9 cellular contexts compared by ENCODE assay signal in the genomic region with DNA sequence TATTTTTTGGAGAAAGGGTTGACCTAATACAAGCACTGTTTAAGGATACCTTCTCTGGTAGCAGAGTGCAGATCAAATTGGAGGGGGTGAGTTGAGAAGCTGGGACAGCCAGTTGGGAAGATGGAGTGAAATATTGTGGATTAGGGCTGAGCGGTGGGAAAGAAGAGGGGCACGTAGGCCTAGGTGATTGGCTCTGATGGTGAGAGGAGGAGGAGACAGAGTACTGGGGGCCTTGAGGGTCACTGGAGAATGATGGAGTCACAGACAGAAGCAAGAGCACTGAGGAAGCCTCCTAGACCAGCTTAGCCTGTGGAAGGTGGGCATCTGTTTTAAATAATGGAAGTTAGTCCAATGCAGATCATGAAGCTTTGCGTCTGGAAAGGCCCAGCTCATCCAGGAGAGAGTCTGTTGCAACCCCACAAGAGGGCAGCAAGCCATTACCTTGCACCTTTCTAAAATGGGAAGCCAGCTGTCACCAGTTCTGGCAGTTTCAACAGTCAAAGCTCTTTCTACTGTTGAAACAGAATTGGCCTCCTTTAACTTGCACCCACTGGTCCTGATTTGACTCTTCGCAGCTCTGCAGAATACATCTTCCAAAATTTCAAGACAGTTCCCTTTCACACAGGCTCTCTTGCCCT. TPM values are rescaled to one million over a fixed set of nuclear protein-coding genes. Genes with fewer than 3 reads are reported as not detected.
DNase-seq lines count a peak whose midpoint lies in the region; ATAC-seq and TF ChIP-seq lines count a peak whose summit lies in the region.
"Had no signal": no experiment of that assay in that cellular context is flagged by ENCODE, and none has a peak within 500 bp of the region (broad histone marks: within the 10 kb centered on the region; RNA-seq: fewer than 3 reads in every experiment).

No MANE protein-coding gene starts in this region.

- peaks cover 24% of the 10 kb centered on the region for H3K4me1 Mint-ChIP-seq in HFFc6 (ENCODE audit: low read depth)

- no TSS peak for BruUV-seq in PC-9 (replicated peaks; lab: Mats Ljungman, UMichigan)

- no peak overlapping the region for H3K27ac ChIP-seq in PC-9
- H3K27ac ChIP-seq: neutrophil had no signal

- no peaks in the 10 kb centered on the region for H3K27me3 ChIP-seq in PC-9 (ENCODE audit: insufficient read depth, low read depth)

- peak overlapping the region; percentile 23; the same call in 1 of the 2 replicates for H3K27ac Mint-ChIP-seq in HFFc6

- no peak overlapping the region for H3K4me3 Mint-ChIP-seq in HFFc6

- ATAC-seq in GM21825 (IDR thresholded peaks at IDR 0.05; ENCODE audit: unreplicated experiment) (no peak), GM21515 (IDR thresholded peaks at IDR 0.05; ENCODE audit: unreplicated experiment) (no peak)

- intact Hi-C loops in PC-9 (cut with micrococcal nuclease; ENCODE audit: unreplicated experiment) = loop anchor here (1.0 to 5.0 kb wide), 4 partner anchors 18 to 204 kb away; no protein-coding TSS in a partner anchor

- H3K36me3 ChIP-seq in PC-9 (ENCODE audit: low read depth) = no peaks in the 10 kb centered on the region
- H3K36me3 ChIP-seq: neutrophil had no signal

- no peaks in the 10 kb centered on the region for H3K79me2 ChIP-seq in PC-9 (ENCODE audit: low read depth)

- no peak overlapping the region for H3K4me2 ChIP-seq in PC-9

- H3K27me3 Mint-ChIP-seq in HFFc6 (ENCODE audit: insufficient read depth) = peaks cover 6% of the 10 kb centered on the region

- no peaks in the 10 kb centered on the region for H4K20me1 ChIP-seq in PC-9 (ENCODE audit: insufficient read depth)

- no peak overlapping the region for H2AFZ ChIP-seq in PC-9

- no peaks in the 10 kb centered on the region for H3K9me2 ChIP-seq in PC-9 (ENCODE audit: insufficient read depth)

- H3K36me3 Mint-ChIP-seq in HFFc6 (ENCODE audit: low read depth) = peaks cover 5% of the 10 kb centered on the region

- no peaks in the 10 kb centered on the region for H3K9me3 ChIP-seq in PC-9 (ENCODE audit: insufficient read depth, low read depth)
- H3K9me3 ChIP-seq: neutrophil had no signal

- POLR2A ChIA-PET in PC-9 (lab: Charles Lee; ENCODE audit: unreplicated experiment) = interaction anchor here (0.6 to 0.7 kb wide), 3 partner anchors 34 to 295 kb away, joined by 3 to 9 read pairs (median 7); partner anchors contain the start of gene TMEM208

- H3K4me1 ChIP-seq in PC-9 (replicated peaks; ENCODE audit: insufficient read depth) = no peaks in the 10 kb centered on the region

- H3K4me3 ChIP-seq in PC-9 (no peak overlapping the region), choroid plexus epithelial cell (ENCODE audit: low read depth, low read length) (no peak overlapping the region)

- CTCF ChIA-PET in PC-9 (lab: Charles Lee) = interaction anchor here (0.6 to 1.4 kb wide), 16 partner anchors 18 to 574 kb away, joined by 3 to 16 read pairs (median 4); partner anchors contain the start of genes HSD11B2 and TPPP3

- DNase-seq in EH (ENCODE audit: low read depth) (peak; percentile 71), HFFc6 (peak; percentile 55), PC-9 (peak; percentile 48 to 53), choroid plexus epithelial cell (ENCODE audit: low read depth) (peak; percentile 79), myocyte (ENCODE audit: low read depth) (peak; percentile 79), OCI-M2 (lab: John Stamatoyannopoulos, UW; ENCODE audit: unreplicated experiment) (no peak)

- TF ChIP-seq CTCF in HFFc6 (IDR thresholded peaks at IDR 0.05) (peak; percentile 82), PC-9 (conservative IDR thresholded peaks at IDR 0.05) (peak; percentile 61), choroid plexus epithelial cell (conservative IDR thresholded peaks at IDR 0.05; ENCODE audit: low read depth, low read length) (peak; percentile 82)

- H3K9me3 Mint-ChIP-seq in HFFc6 = no peaks in the 10 kb centered on the region

- H3F3A ChIP-seq in PC-9 (ENCODE audit: insufficient read depth, low read depth) = no peaks in the 10 kb centered on the region

RNA-seq across cellular contexts. Expression of gene SLC9A5, which starts 11.8 kb away (rescaled TPM):
- total RNA-seq in HFFc6 (2021; fragmentation: NEBNext Ultra II Directional; extraction: Animal tissue kit (Norgen Biotek cat#: 25700)) = 1 to 10 TPM; 3.3 to 4.2 (median 3.7) TPM
- total RNA-seq in PC-9 (2021) (5.2 and 6.9 TPM in 2 replicates), myocyte (0.94 and 1.2 TPM in 2 replicates)
- 0.73 TPM for polyA plus RNA-seq in myocyte (2012)

RNA-seq across cellular contexts. Expression of gene FHOD1, which starts 13.3 kb away (rescaled TPM):
- total RNA-seq in HFFc6 (2021; fragmentation: NEBNext Ultra II Directional; extraction: Animal tissue kit (Norgen Biotek cat#: 25700)) = 10 to 100 TPM; 46.3 to 55.9 (median 51.1) TPM
- 58.2 and 60.0 TPM in 2 replicates for total RNA-seq in PC-9 (2021)
- total RNA-seq in myocyte = 9.6 and 28.5 TPM in 2 replicates
- 16.9 TPM for polyA plus RNA-seq in myocyte (2012)

RNA-seq across cellular contexts. Expression of gene PLEKHG4, which starts 18.8 kb away (rescaled TPM):
- total RNA-seq in HFFc6 (2021; fragmentation: NEBNext Ultra II Directional; extraction: Animal tissue kit (Norgen Biotek cat#: 25700)) = 10 to 100 TPM in 5 of 6 experiments, 1 to 10 TPM in 1; 8.6 to 14.1 (median 13.0) TPM
- total RNA-seq in PC-9 (2021) (14.0 and 17.3 TPM in 2 replicates), myocyte (0.32 and 0.42 TPM in 2 replicates)
- polyA plus RNA-seq in myocyte (2012) = 0.06 TPM

RNA-seq across cellular contexts. Expression of gene TMEM208, which starts 33.6 kb away (rescaled TPM):
- total RNA-seq in HFFc6 (2021; fragmentation: NEBNext Ultra II Directional; extraction: Animal tissue kit (Norgen Biotek cat#: 25700)) = 10 to 100 TPM; 50.9 to 67.8 (median 58.4) TPM
- total RNA-seq in PC-9 (2021) (39.5 and 42.0 TPM in 2 replicates), myocyte (31.6 and 32.8 TPM in 2 replicates)
- polyA plus RNA-seq in myocyte (2012) = 85.0 TPM
